In genomic region chr9:38008168-38009034, GRCh38 we compare ENCODE assay signal across 8 cellular contexts.
DNase-seq lines count a peak whose midpoint lies in the region; ATAC-seq and TF ChIP-seq lines count a peak whose summit lies in the region.

No MANE protein-coding gene starts in this region.

- no peak overlapping the region for H3K23ac ChIP-seq in H9 (ENCODE audit: insufficient read length, low read depth, low read length)

- H3K23me2 ChIP-seq in H9 (ENCODE audit: insufficient read length, low read depth, low read length, poor library complexity, severe bottlenecking), result no peaks in the 10 kb centered on the region

- no peak overlapping the region for H4K5ac ChIP-seq in H9 (ENCODE audit: insufficient read length, low read depth, low read length)

- peak overlapping the region in 1 of 2 experiments; percentile 51; a peak in 2 of 5 replicates for H3K4me3 Mint-ChIP-seq in H9
- H3K4me3 Mint-ChIP-seq in activated CD8-positive, alpha-beta memory T cell treated with anti-CD3 and anti-CD28 coated beads, Interleukin-2, amount 10 ng/mL, durations not matched to agents 7 days and 5 days, result no peak overlapping the region
- H3K4me3 Mint-ChIP-seq in glutamatergic neuron (ENCODE audit: unreplicated experiment), result no peak overlapping the region

- H4K20me1 ChIP-seq in H9 (ENCODE audit: control insufficient read depth, insufficient read depth, insufficient read length), result peaks cover 3% of the 10 kb centered on the region

- H3K27me3 Mint-ChIP-seq in H9 (ENCODE audit: low read depth), result no peaks in the 10 kb centered on the region
- H3K27me3 Mint-ChIP-seq in activated CD8-positive, alpha-beta memory T cell treated with anti-CD3 and anti-CD28 coated beads, Interleukin-2, amount 10 ng/mL, durations not matched to agents 7 days and 5 days, result no peaks in the 10 kb centered on the region
- H3K27me3 Mint-ChIP-seq in glutamatergic neuron (ENCODE audit: unreplicated experiment), result peaks cover 8% of the 10 kb centered on the region

- peak overlapping the region; percentile 81 for H3K18ac ChIP-seq in H9 (ENCODE audit: insufficient read length, low read depth, low read length)

- H3K4me1 Mint-ChIP-seq in H9 (peaks cover 52 to 57% of the 10 kb centered on the region in 2 experiments), glutamatergic neuron (ENCODE audit: low read depth, unreplicated experiment) (peaks cover 30% of the 10 kb centered on the region)
- peaks cover 30% of the 10 kb centered on the region for H3K4me1 Mint-ChIP-seq in activated CD8-positive, alpha-beta memory T cell treated with anti-CD3 and anti-CD28 coated beads, Interleukin-2, amount 10 ng/mL, durations not matched to agents 7 days and 5 days

- no peaks in the 10 kb centered on the region for H3K79me2 ChIP-seq in H9 (ENCODE audit: insufficient read depth, low read length)

- H3K36me3 ChIP-seq in skeletal muscle satellite cell (ENCODE audit: insufficient read depth, low read length), result peaks cover 3% of the 10 kb centered on the region

- no peak overlapping the region for H4K8ac ChIP-seq in H9 (replicated peaks; ENCODE audit: insufficient read length, low read depth, low read length)

- H3K27me3 ChIP-seq in H9 (ENCODE audit: insufficient read depth, low read length) (no peaks in the 10 kb centered on the region), skeletal muscle satellite cell (ENCODE audit: control insufficient read depth, insufficient read depth, low read length) (no peaks in the 10 kb centered on the region)

- no peak for TF ChIP-seq CTCF in H9 (conservative IDR thresholded peaks at IDR 0.05)
- no peak for TF ChIP-seq CTCF in glutamatergic neuron (IDR thresholded peaks at IDR 0.05; ENCODE audit: partially characterized antibody, unreplicated experiment)

- no peak overlapping the region for H2BK120ac ChIP-seq in H9 (ENCODE audit: low read depth, low read length, poor library complexity, severe bottlenecking)

- H2BK5ac ChIP-seq in H9 (ENCODE audit: insufficient read length, low read length), result no peak overlapping the region

- H2BK12ac ChIP-seq in H9 (ENCODE audit: insufficient read length, low read depth, low read length), result no peak overlapping the region

- H3K4me1 ChIP-seq in H9 (ENCODE audit: insufficient read depth, low read length) (peaks cover 14% of the 10 kb centered on the region; the same call in 1 of the 2 replicates), skeletal muscle satellite cell (ENCODE audit: control insufficient read depth, insufficient read depth, low read length) (peaks cover 31% of the 10 kb centered on the region)

- H3K79me1 ChIP-seq in H9 (ENCODE audit: insufficient read depth, low read depth, low read length, poor library complexity, severe bottlenecking), result no peaks in the 10 kb centered on the region

- H3K4me2 ChIP-seq in H9 (ENCODE audit: insufficient read depth, insufficient read length, low read length) (no peak overlapping the region), skeletal muscle satellite cell (ENCODE audit: low read length) (peak overlapping the region; percentile 62)

- H3K9ac ChIP-seq in H9 (ENCODE audit: extremely low read depth, insufficient read length, low read length), result no peak overlapping the region
- H3K9ac ChIP-seq in skeletal muscle satellite cell (ENCODE audit: low read depth, low read length), result peak overlapping the region; percentile 62

- peak overlapping the region; percentile 9 for H3K4me3 ChIP-seq in skeletal muscle satellite cell (ENCODE audit: low read length)

- H2AFZ ChIP-seq in H9 (ENCODE audit: low read length), result no peak overlapping the region

- H2AK5ac ChIP-seq in H9 (ENCODE audit: insufficient read length, low read length), result no peak overlapping the region

- H3K56ac ChIP-seq in H9 (ENCODE audit: insufficient read length, low read depth, low read length), result no peak overlapping the region

- CTCF ChIA-PET in activated CD8-positive, alpha-beta memory T cell treated with anti-CD3 and anti-CD28 coated beads, Interleukin-2, amount 10 ng/mL, durations not matched to agents 7 days and 5 days (lab: Charles Lee), result interaction anchor here (0.9 to 1.5 kb wide), 5 partner anchors 13 to 95 kb away, joined by 3 to 4 read pairs (median 4); no protein-coding TSS in a partner anchor

- DNase-seq in H9, result no peak
- peak; percentile 98 for DNase-seq in M059J (ENCODE audit: low read depth)
- peak; percentile 77 for DNase-seq in activated CD8-positive, alpha-beta memory T cell treated with anti-CD3 and anti-CD28 coated beads, Interleukin-2, amount 10 ng/mL, durations not matched to agents 7 days and 5 days
- DNase-seq in glutamatergic neuron, result no peak
- no peak for DNase-seq in amygdala (lab: John Stamatoyannopoulos, UW)
- no peak for DNase-seq in NCI-H1694 (lab: John Stamatoyannopoulos, UW)

- H3K9me3 Mint-ChIP-seq in H9 (no peaks in the 10 kb centered on the region), glutamatergic neuron (ENCODE audit: unreplicated experiment) (peaks cover 2% of the 10 kb centered on the region)
- no peaks in the 10 kb centered on the region for H3K9me3 Mint-ChIP-seq in activated CD8-positive, alpha-beta memory T cell treated with anti-CD3 and anti-CD28 coated beads, Interleukin-2, amount 10 ng/mL, durations not matched to agents 7 days and 5 days (ENCODE audit: low read depth)

- H3K9me3 ChIP-seq in H9 (ENCODE audit: control insufficient read depth, low read depth, low read length), result no peaks in the 10 kb centered on the region
- H3K9me3 ChIP-seq in skeletal muscle satellite cell (replicated peaks; ENCODE audit: low read length), result no peaks in the 10 kb centered on the region

- peak overlapping the region; percentile 18 to 96 (median 64); a peak in 5 of 7 replicates for H3K27ac Mint-ChIP-seq in H9
- H3K27ac Mint-ChIP-seq in activated CD8-positive, alpha-beta memory T cell treated with anti-CD3 and anti-CD28 coated beads, Interleukin-2, amount 10 ng/mL, durations not matched to agents 7 days and 5 days, result peak overlapping the region; percentile 75
- peak overlapping the region; percentile 43 for H3K27ac Mint-ChIP-seq in glutamatergic neuron (ENCODE audit: unreplicated experiment)

- no peak overlapping the region; the same call in 1 of the 2 replicates for H3K14ac ChIP-seq in H9 (ENCODE audit: insufficient read depth, low read length)

- H2BK20ac ChIP-seq in H9 (ENCODE audit: low read depth, low read length, poor library complexity, severe bottlenecking), result no peak overlapping the region

- no peak overlapping the region for H3K27ac ChIP-seq in H9 (ENCODE audit: insufficient read length, low read depth, low read length)

- WGBS in H9 (ENCODE audit: extremely low coverage, insufficient read length, low lambda C conversion rate), result no CpG with 5 or more reads among the region's 10 CpGs

- H3K36me3 Mint-ChIP-seq in H9 (ENCODE audit: insufficient read depth in 1 of 3, low read depth in 3 of 3), result peaks cover 0 to 3% (median 2%) of the 10 kb centered on the region in 3 experiments; a peak in 2 of 7 replicates
- no peaks in the 10 kb centered on the region for H3K36me3 Mint-ChIP-seq in activated CD8-positive, alpha-beta memory T cell treated with anti-CD3 and anti-CD28 coated beads, Interleukin-2, amount 10 ng/mL, durations not matched to agents 7 days and 5 days
- H3K36me3 Mint-ChIP-seq in glutamatergic neuron (ENCODE audit: unreplicated experiment), result no peaks in the 10 kb centered on the region

- no peak overlapping the region; the same call in 1 of the 2 replicates for H3K4ac ChIP-seq in H9 (ENCODE audit: low read depth, low read length)

- H3T11ph ChIP-seq in H9 (ENCODE audit: low read length), result no peak overlapping the region

- peak; percentile 74 for ATAC-seq in GM18499 (IDR thresholded peaks at IDR 0.05; ENCODE audit: insufficient read depth, unreplicated experiment)
- ATAC-seq in activated CD8-positive, alpha-beta memory T cell treated with anti-CD3 and anti-CD28 coated beads, Interleukin-2, amount 10 ng/mL, durations not matched to agents 7 days and 5 days, result peak; percentile 66

- H2BK15ac ChIP-seq in H9 (ENCODE audit: low read depth, low read length), result no peak overlapping the region

- H4K91ac ChIP-seq in H9 (ENCODE audit: insufficient read length, low read depth, low read length), result no peak overlapping the region

Comparison
In these comparisons a context has a peak if more than half of its experiments do, and no peak if none do; other contexts are left out.
1. DNase-seq: peak in M059J (single experiment) and activated CD8-positive, alpha-beta memory T cell treated with anti-CD3 and anti-CD28 coated beads, Interleukin-2, amount 10 ng/mL, durations not matched to agents 7 days and 5 days (single experiment); none in H9 (single experiment), glutamatergic neuron (single experiment), amygdala (0 of 56) and NCI-H1694 (single experiment).
2. Peak in every context shown above with its lines, with median percentiles within 50 percentile points of each other: H3K27ac Mint-ChIP-seq.